Comparison of ENCODE assay signal across 8 cellular contexts in genomic region chr9:131934673-131935072, GRCh38.
"Had no signal": no experiment of that assay in that cellular context is flagged by ENCODE, and none has a peak within 500 bp of the region (broad histone marks: within the 10 kb centered on the region; RNA-seq: fewer than 3 reads in every experiment).

No MANE protein-coding gene starts in this region.

- H3K9ac ChIP-seq: KMS-11 had no signal

- H3K27ac ChIP-seq: HL-60, KMS-11 had no signal

- H3K27me3 Mint-ChIP-seq: IgD-negative memory B cell had no signal

- DNase-seq: IMR-90, KBM-7, KG1 had no signal

- H3K27ac Mint-ChIP-seq: IgD-negative memory B cell had no signal

- H3K4me3 Mint-ChIP-seq: IgD-negative memory B cell had no signal

- H3K4me2 ChIP-seq: KMS-11 had no signal

- H3K4me1 Mint-ChIP-seq: IgD-negative memory B cell had no signal

- FAIRE-seq: HepG2, HTR-8/SVneo had no signal

- ATAC-seq: HepG2 had no signal
